1 cellular context compared by ENCODE assay signal in the genomic region with DNA sequence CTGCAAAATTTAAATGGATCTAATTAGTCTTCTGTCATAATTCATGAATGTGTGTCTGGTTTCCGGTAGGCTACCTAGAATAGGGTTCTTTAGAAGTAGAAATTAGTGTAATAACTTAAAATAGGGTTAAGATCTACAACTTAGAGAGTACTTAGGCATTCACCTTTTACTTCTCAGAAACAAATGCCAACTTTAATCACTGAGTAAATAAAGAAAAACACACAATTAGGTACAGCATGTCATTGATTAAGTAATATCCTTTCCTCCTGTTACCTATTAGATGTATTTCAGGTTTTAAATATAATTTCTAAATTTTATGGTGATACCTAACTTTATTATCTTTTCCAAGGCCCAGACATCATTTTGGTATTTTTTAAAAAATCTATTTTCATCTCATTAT.
TF ChIP-seq lines count a peak whose summit lies in the region.

No MANE protein-coding gene starts in this region.

TF ChIP-seq in HCT116, 20 proteins besides CTCF, POLR2A, EP300 and RAD21:
- no peak for TF ChIP-seq CEBPB (IDR thresholded peaks at IDR 0.05; ENCODE audit: low read depth)
- TF ChIP-seq, protein P1, sequence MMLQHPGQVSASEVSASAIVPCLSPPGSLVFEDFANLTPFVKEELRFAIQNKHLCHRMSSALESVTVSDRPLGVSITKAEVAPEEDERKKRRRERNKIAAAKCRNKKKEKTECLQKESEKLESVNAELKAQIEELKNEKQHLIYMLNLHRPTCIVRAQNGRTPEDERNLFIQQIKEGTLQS (IDR thresholded peaks at IDR 0.05) = no peak
- no peak for TF ChIP-seq ZNF274 (IDR thresholded peaks at IDR 0.05; ENCODE audit: low read depth, low read length)
- TF ChIP-seq POLR2AphosphoS5 (IDR thresholded peaks at IDR 0.05; ENCODE audit: low read depth, low read length) = no peak
- no peak for TF ChIP-seq ELF1 (IDR thresholded peaks at IDR 0.05; ENCODE audit: borderline replicate concordance, low read depth)
- TF ChIP-seq SP1 (IDR thresholded peaks at IDR 0.05; ENCODE audit: low read depth) = no peak
- TF ChIP-seq, protein P2, sequence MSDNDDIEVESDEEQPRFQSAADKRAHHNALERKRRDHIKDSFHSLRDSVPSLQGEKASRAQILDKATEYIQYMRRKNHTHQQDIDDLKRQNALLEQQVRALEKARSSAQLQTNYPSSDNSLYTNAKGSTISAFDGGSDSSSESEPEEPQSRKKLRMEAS (IDR thresholded peaks at IDR 0.05) = no peak
- TF ChIP-seq JUND (IDR thresholded peaks at IDR 0.05) = no peak
- TF ChIP-seq TCF7L2 (IDR thresholded peaks at IDR 0.05; ENCODE audit: borderline replicate concordance, extremely low read depth, insufficient read depth, insufficient read length) = no peak
- TF ChIP-seq EGR1 (IDR thresholded peaks at IDR 0.05; ENCODE audit: low read depth) = no peak
- TF ChIP-seq, protein P3, sequence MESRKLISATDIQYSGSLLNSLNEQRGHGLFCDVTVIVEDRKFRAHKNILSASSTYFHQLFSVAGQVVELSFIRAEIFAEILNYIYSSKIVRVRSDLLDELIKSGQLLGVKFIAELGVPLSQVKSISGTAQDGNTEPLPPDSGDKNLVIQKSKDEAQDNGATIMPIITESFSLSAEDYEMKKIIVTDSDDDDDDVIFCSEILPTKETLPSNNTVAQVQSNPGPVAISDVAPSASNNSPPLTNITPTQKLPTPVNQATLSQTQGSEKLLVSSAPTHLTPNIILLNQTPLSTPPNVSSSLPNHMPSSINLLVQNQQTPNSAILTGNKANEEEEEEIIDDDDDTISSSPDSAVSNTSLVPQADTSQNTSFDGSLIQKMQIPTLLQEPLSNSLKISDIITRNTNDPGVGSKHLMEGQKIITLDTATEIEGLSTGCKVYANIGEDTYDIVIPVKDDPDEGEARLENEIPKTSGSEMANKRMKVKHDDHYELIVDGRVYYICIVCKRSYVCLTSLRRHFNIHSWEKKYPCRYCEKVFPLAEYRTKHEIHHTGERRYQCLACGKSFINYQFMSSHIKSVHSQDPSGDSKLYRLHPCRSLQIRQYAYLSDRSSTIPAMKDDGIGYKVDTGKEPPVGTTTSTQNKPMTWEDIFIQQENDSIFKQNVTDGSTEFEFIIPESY (IDR thresholded peaks at IDR 0.05; ENCODE audit: extremely low read depth, insufficient replicate concordance, low read length) = no peak
- no peak for TF ChIP-seq ZFX (IDR thresholded peaks at IDR 0.05)
- TF ChIP-seq SIN3A (IDR thresholded peaks at IDR 0.05; ENCODE audit: low read depth) = no peak
TF ChIP-seq in HCT116: peak in this region for 0.
